8 cellular contexts compared by ENCODE assay signal in the genomic region with DNA sequence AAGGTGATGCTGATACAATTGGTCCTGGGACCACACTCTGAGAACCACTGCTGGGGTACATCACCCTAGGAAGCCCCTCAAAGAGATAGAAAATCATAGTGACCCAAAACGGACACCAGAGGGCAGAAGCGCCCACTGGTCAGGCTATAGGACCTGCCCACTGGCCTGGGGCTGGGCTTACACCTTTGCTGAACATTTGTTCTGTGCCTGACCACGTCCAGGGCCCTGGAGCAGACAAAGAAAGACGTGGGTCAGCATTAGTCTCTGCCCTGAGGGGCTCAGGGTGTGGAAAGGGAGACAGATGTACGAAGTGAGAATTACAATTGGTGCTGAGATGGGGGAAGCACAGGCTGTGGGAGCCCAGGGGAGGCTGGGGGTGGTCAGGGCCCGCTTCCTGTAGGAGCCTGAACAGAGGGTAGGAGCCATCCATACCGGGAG. TPM values are rescaled to one million over a fixed set of nuclear protein-coding genes. Genes with fewer than 3 reads are reported as not detected.
DNase-seq lines count a peak whose midpoint lies in the region; ATAC-seq and TF ChIP-seq lines count a peak whose summit lies in the region.

No MANE protein-coding gene starts in this region.

- H3K27me3 ChIP-seq in heart right ventricle = no peaks in the 10 kb centered on the region

- peak overlapping the region in 1 of 10 donors; percentile 47 for H3K27ac ChIP-seq in heart right ventricle

- ATAC-seq in activated naive CD8-positive, alpha-beta T cell treated with anti-CD3 and anti-CD28 coated beads, Interleukin-2, amount 50 U/mL, for 24 hours = peak; percentile 51
- ATAC-seq in heart right ventricle (peak; percentile 79 to 90 (median 88)), HG03095 (IDR thresholded peaks at IDR 0.05; ENCODE audit: unreplicated experiment) (no peak), HG03442 (IDR thresholded peaks at IDR 0.05; ENCODE audit: unreplicated experiment) (no peak)

- H3K4me3 ChIP-seq in GM12864 (ENCODE audit: low read depth, low read length) = no peak overlapping the region
- H3K4me3 ChIP-seq in heart right ventricle = no peak overlapping the region

- H3K27ac Mint-ChIP-seq in activated naive CD8-positive, alpha-beta T cell treated with anti-CD3 and anti-CD28 coated beads, Interleukin-2, amount 50 U/mL, for 24 hours = no peak overlapping the region
- peak overlapping the region; percentile 96 for H3K27ac Mint-ChIP-seq in progenitor cell of endocrine pancreas

- peaks cover 9% of the 10 kb centered on the region for H3K4me1 Mint-ChIP-seq in activated naive CD8-positive, alpha-beta T cell treated with anti-CD3 and anti-CD28 coated beads, Interleukin-2, amount 50 U/mL, for 24 hours
- H3K4me1 Mint-ChIP-seq in progenitor cell of endocrine pancreas (ENCODE audit: low read depth) = peaks cover 6% of the 10 kb centered on the region

- H3K9me3 ChIP-seq in heart right ventricle = no peaks in the 10 kb centered on the region

- WGBS in heart right ventricle, 2 donors = 22 to 23% methylated on average over 7 of the region's 7 CpGs

- peaks cover 0 to 7% (median 5%) of the 10 kb centered on the region in 9 donors for H3K4me1 ChIP-seq in heart right ventricle

- intact Hi-C loops in heart right ventricle (cut with DNase I) = loop anchor here in 9 of 10 donors (1.0 to 10.0 kb wide), 13 partner anchors 29 to 777 kb away; partner anchors contain the start of genes DGAT2 (in 2 of the 9) and MAP6 (in 1 of the 9)

- H3K36me3 Mint-ChIP-seq in activated naive CD8-positive, alpha-beta T cell treated with anti-CD3 and anti-CD28 coated beads, Interleukin-2, amount 50 U/mL, for 24 hours (ENCODE audit: low read depth) = no peaks in the 10 kb centered on the region
- no peaks in the 10 kb centered on the region for H3K36me3 Mint-ChIP-seq in progenitor cell of endocrine pancreas (ENCODE audit: insufficient read depth)

- H3K36me3 ChIP-seq in heart right ventricle = no peaks in the 10 kb centered on the region

- DNase-seq in AG08395 (ENCODE audit: low spot score) (peak; percentile 90), GM12864 (ENCODE audit: low read depth) (no peak), NCI-H2196 (lab: John Stamatoyannopoulos, UW; ENCODE audit: unreplicated experiment) (peak; percentile 71), heart right ventricle (peak; percentile 59 to 66), progenitor cell of endocrine pancreas (ENCODE audit: low spot score, unreplicated experiment) (peak; percentile 78)
- DNase-seq in activated naive CD8-positive, alpha-beta T cell treated with anti-CD3 and anti-CD28 coated beads, Interleukin-2, amount 50 U/mL, for 24 hours = peak; percentile 54

- H3K4me3 Mint-ChIP-seq in activated naive CD8-positive, alpha-beta T cell treated with anti-CD3 and anti-CD28 coated beads, Interleukin-2, amount 50 U/mL, for 24 hours = no peak overlapping the region
- H3K4me3 Mint-ChIP-seq in progenitor cell of endocrine pancreas (ENCODE audit: low read depth) = no peak overlapping the region

- no peaks in the 10 kb centered on the region for H3K9me3 Mint-ChIP-seq in activated naive CD8-positive, alpha-beta T cell treated with anti-CD3 and anti-CD28 coated beads, Interleukin-2, amount 50 U/mL, for 24 hours
- H3K9me3 Mint-ChIP-seq in progenitor cell of endocrine pancreas (ENCODE audit: low read depth) = peaks cover 3% of the 10 kb centered on the region

- TF ChIP-seq CTCF in GM12864 (IDR thresholded peaks at IDR 0.05; ENCODE audit: low read depth, low read length, missing control alignments) = peak; percentile 79
- TF ChIP-seq CTCF in heart right ventricle (IDR thresholded peaks at IDR 0.05) = peak; percentile 85 to 97 (median 90)
- TF ChIP-seq CTCF in progenitor cell of endocrine pancreas (IDR thresholded peaks at IDR 0.05; ENCODE audit: unreplicated experiment) = peak; percentile 85

- H3K27me3 Mint-ChIP-seq in activated naive CD8-positive, alpha-beta T cell treated with anti-CD3 and anti-CD28 coated beads, Interleukin-2, amount 50 U/mL, for 24 hours = peaks cover 4% of the 10 kb centered on the region
- H3K27me3 Mint-ChIP-seq in progenitor cell of endocrine pancreas = no peaks in the 10 kb centered on the region

RNA-seq across cellular contexts. Expression of gene SERPINH1, which starts 14.4 kb away (rescaled TPM):
- total RNA-seq in heart right ventricle (100 to 1,000 TPM in 1 of 10 donors, 10 to 100 TPM in 9; 31.8 to 130 (median 53.2) TPM), progenitor cell of endocrine pancreas (223 and 234 TPM in 2 replicates)
- polyA plus RNA-seq in heart right ventricle = 100 to 1,000 TPM in 1 of 2 donors, 10 to 100 TPM in 1; 43.4 to 218 TPM

RNA-seq across cellular contexts. Expression of gene GDPD5, which starts 21.9 kb away (rescaled TPM):
- total RNA-seq in heart right ventricle (1 to 10 TPM; 3.3 to 8.0 (median 4.1) TPM), progenitor cell of endocrine pancreas (32.4 and 33.1 TPM in 2 replicates)
- 10 to 100 TPM in 1 of 2 donors, 1 to 10 TPM in 1; 3.6 to 10.3 TPM for polyA plus RNA-seq in heart right ventricle

Comparison
In these comparisons a context has a peak if more than half of its experiments do, and no peak if none do; other contexts are left out.
1. ATAC-seq: peak in activated naive CD8-positive, alpha-beta T cell treated with anti-CD3 and anti-CD28 coated beads, Interleukin-2, amount 50 U/mL, for 24 hours (single experiment) and heart right ventricle (8 of 8); none in HG03095 (single experiment) and HG03442 (single experiment).
2. Peak in every context shown above with its lines, with median percentiles within 50 percentile points of each other: CTCF ChIP-seq.